Comparison of ENCODE assay signal across 8 cellular contexts in the genomic region with DNA sequence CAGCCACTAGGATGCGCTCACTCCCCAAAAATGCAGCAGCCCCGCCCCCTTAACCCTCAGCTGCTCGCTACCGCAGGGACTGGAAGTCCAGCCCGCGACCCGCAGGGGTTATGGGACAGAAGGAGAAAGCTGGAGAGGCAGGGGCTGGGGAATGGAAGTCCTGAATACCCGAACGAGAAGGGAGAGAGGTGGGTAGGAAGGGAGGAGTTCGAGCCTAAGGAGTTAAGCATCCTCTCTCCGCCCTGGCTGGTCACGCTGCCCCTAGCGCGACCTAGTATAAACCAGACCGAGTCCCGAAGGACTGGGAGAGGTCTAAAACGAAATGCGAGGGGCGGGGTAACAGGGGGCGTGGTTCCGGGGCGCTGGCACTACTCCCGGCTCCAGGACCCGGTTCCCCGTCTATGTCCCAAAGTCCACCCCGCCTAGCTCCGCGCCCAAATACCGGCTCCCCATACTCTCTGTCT. TPM values are rescaled to one million over a fixed set of nuclear protein-coding genes. Genes with fewer than 3 reads are reported as not detected.
DNase-seq lines count a peak whose midpoint lies in the region; ATAC-seq and TF ChIP-seq lines count a peak whose summit lies in the region.

No MANE protein-coding gene starts in this region.

- peak overlapping the region; percentile 65 for H2AFZ ChIP-seq in DND-41 (ENCODE audit: low read depth, low read length)

- peak overlapping the region; percentile 43 for H3K27ac Mint-ChIP-seq in activated CD4-positive, alpha-beta memory T cell treated with anti-CD3 and anti-CD28 coated beads for 36 hours

- H3K9me3 ChIP-seq in DND-41 (ENCODE audit: insufficient read depth, low read length, severe bottlenecking) (no peaks in the 10 kb centered on the region), ectodermal cell (ENCODE audit: control insufficient read depth, low read length) (no peaks in the 10 kb centered on the region)

- ATAC-seq in DND-41 (ENCODE audit: insufficient read depth, low read depth) (peak; percentile 79), HG02623 (IDR thresholded peaks at IDR 0.05; ENCODE audit: unreplicated experiment) (peak; percentile 44)

- CTCF ChIA-PET in activated CD4-positive, alpha-beta memory T cell treated with anti-CD3 and anti-CD28 coated beads for 36 hours (lab: Charles Lee) = interaction anchor here (0.6 to 4.2 kb wide), 17 partner anchors 10 to 134 kb away, joined by 3 to 40 read pairs (median 5); partner anchors contain the start of genes ABHD16A, HSPA1A, HSPA1B and HSPA1L

- no peaks in the 10 kb centered on the region for H3K27me3 Mint-ChIP-seq in activated CD4-positive, alpha-beta memory T cell treated with anti-CD3 and anti-CD28 coated beads for 36 hours

- no peaks in the 10 kb centered on the region for H3K27me3 ChIP-seq in DND-41 (ENCODE audit: insufficient read depth, low read length, poor library complexity)
- no peaks in the 10 kb centered on the region for H3K27me3 ChIP-seq in ectodermal cell (ENCODE audit: control insufficient read depth, insufficient read depth, low read length, poor library complexity, severe bottlenecking)

- intact Hi-C loops in activated CD4-positive, alpha-beta memory T cell treated with anti-CD3 and anti-CD28 coated beads for 36 hours (cut with micrococcal nuclease) = loop anchor here (1.0 kb wide), 1 partner anchor 40 kb away; no protein-coding TSS in a partner anchor
- intact Hi-C loops in lower leg skin (cut with DNase I; ENCODE audit: low total_unique reads) = no loop called here

- no peaks in the 10 kb centered on the region for H3K9me3 Mint-ChIP-seq in activated CD4-positive, alpha-beta memory T cell treated with anti-CD3 and anti-CD28 coated beads for 36 hours

- H3K9ac ChIP-seq in DND-41 (ENCODE audit: low read depth, low read length) = peak overlapping the region; percentile 69

- H3K36me3 Mint-ChIP-seq in activated CD4-positive, alpha-beta memory T cell treated with anti-CD3 and anti-CD28 coated beads for 36 hours = peaks cover 37% of the 10 kb centered on the region

- TF ChIP-seq POLR2A in lower leg skin (IDR thresholded peaks at IDR 0.05) = no peak

- peaks cover 69% of the 10 kb centered on the region for H3K4me1 Mint-ChIP-seq in activated CD4-positive, alpha-beta memory T cell treated with anti-CD3 and anti-CD28 coated beads for 36 hours (ENCODE audit: low read depth)

- H3K4me1 ChIP-seq in DND-41 (ENCODE audit: insufficient read depth, low read length) = peaks cover 30% of the 10 kb centered on the region
- H3K4me1 ChIP-seq in ectodermal cell (ENCODE audit: control insufficient read depth, insufficient read depth, low read length) = peaks cover 6% of the 10 kb centered on the region

- H4K20me1 ChIP-seq in DND-41 (ENCODE audit: insufficient read depth, low read length) = peaks cover 14% of the 10 kb centered on the region

- H3K79me2 ChIP-seq in DND-41 (ENCODE audit: insufficient read depth, low read length) = peaks cover 14% of the 10 kb centered on the region

- H3K4me2 ChIP-seq in DND-41 (ENCODE audit: insufficient read depth, low read length) = peak overlapping the region; percentile 92

- DNase-seq in DND-41 (peak; percentile 85), NCI-H345 treated with DMSO at 0.1 percent for 48 hours (lab: John Stamatoyannopoulos, UW; ENCODE audit: unreplicated experiment) (peak; percentile 68), lower leg skin (ENCODE audit: low spot score in 2 of 2) (peak; percentile 92 to 99), LoVo (ENCODE audit: low spot score) (no peak)
- peak; percentile 84 for DNase-seq in activated CD4-positive, alpha-beta memory T cell treated with anti-CD3 and anti-CD28 coated beads for 36 hours
- peak; percentile 80 for DNase-seq in stimulated activated CD4-positive, alpha-beta T cell treated with anti-CD3 and anti-CD28 coated beads, Interleukin-4, amount 100 ng/mL, for 24 hours

- H3K4me3 Mint-ChIP-seq in activated CD4-positive, alpha-beta memory T cell treated with anti-CD3 and anti-CD28 coated beads for 36 hours = peak overlapping the region; percentile 80

- peaks cover 54% of the 10 kb centered on the region for H3K36me3 ChIP-seq in DND-41 (ENCODE audit: insufficient read depth, low read length)
- peaks cover 49% of the 10 kb centered on the region for H3K36me3 ChIP-seq in ectodermal cell (ENCODE audit: control insufficient read depth, insufficient read depth, low read length)

- H3K4me3 ChIP-seq in DND-41 (ENCODE audit: low read depth in 1 of 2, low read length in 2 of 2) (peak overlapping the region; percentile 46 to 70; a peak in 3 of 4 replicates), ectodermal cell (ENCODE audit: insufficient read depth, low read depth, low read length) (peak overlapping the region; percentile 93), lower leg skin (ENCODE audit: low read depth, poor library complexity, severe bottlenecking) (peak overlapping the region; percentile 93)

- TF ChIP-seq CTCF in DND-41 (IDR thresholded peaks at IDR 0.05; ENCODE audit: borderline replicate concordance, extremely low read depth, low read length, poor library complexity, severe bottlenecking) (no peak), lower leg skin (IDR thresholded peaks at IDR 0.05) (peak in 1 of 3 donors; percentile 57)

- POLR2A ChIA-PET in activated CD4-positive, alpha-beta memory T cell treated with anti-CD3 and anti-CD28 coated beads for 36 hours (lab: Charles Lee) = interaction anchor here (0.7 to 2.5 kb wide), 4 partner anchors 9 to 105 kb away, joined by 3 to 11 read pairs (median 4); partner anchors contain the start of gene MSH5

- WGBS in ectodermal cell, 2 experiments = 0% methylated on average over 29 of the region's 29 CpGs
- WGBS in lower leg skin, 2 donors = 0% methylated on average over 22 to 29 of the region's 29 CpGs

- H3K27ac ChIP-seq in DND-41 (ENCODE audit: low read length) (peak overlapping the region; percentile 65), ectodermal cell (ENCODE audit: insufficient read depth, low read depth, low read length, poor library complexity, severe bottlenecking) (peak overlapping the region; percentile 86)

RNA-seq across cellular contexts. Expression of gene DDAH2, which starts 0.4 kb away (rescaled TPM):
- 1 to 10 TPM; 6.2 to 6.6 TPM for total RNA-seq in activated CD4-positive, alpha-beta memory T cell treated with anti-CD3 and anti-CD28 coated beads for 36 hours
- polyA plus RNA-seq in ectodermal cell (2013, experiment 1 of 4) = 203 TPM
- polyA plus RNA-seq in ectodermal cell (2013, experiment 2 of 4) = 191 TPM
- polyA plus RNA-seq in ectodermal cell (2013, experiment 3 of 4) = 156 TPM
- 173 TPM for polyA plus RNA-seq in ectodermal cell (2013, experiment 4 of 4)
- total RNA-seq in lower leg skin = 100 to 1,000 TPM in 3 of 4 donors, 10 to 100 TPM in 1; 65.7 to 124 (median 106) TPM

RNA-seq across cellular contexts. Expression of gene MPIG6B, which starts 6.4 kb away (rescaled TPM):
- total RNA-seq in activated CD4-positive, alpha-beta memory T cell treated with anti-CD3 and anti-CD28 coated beads for 36 hours = not detected
- polyA plus RNA-seq in ectodermal cell (2013, experiment 1 of 4) = not detected
- polyA plus RNA-seq in ectodermal cell (2013, experiment 2 of 4) = not detected
- polyA plus RNA-seq in ectodermal cell (2013, experiment 3 of 4) = not detected
- polyA plus RNA-seq in ectodermal cell (2013, experiment 4 of 4) = not detected
- 10 to 100 TPM in 1 of 4 donors, 1 to 10 TPM in 3; 6.0 to 10.5 (median 7.9) TPM for total RNA-seq in lower leg skin

RNA-seq across cellular contexts. Expression of gene CLIC1, which starts 6.8 kb away (rescaled TPM):
- total RNA-seq in activated CD4-positive, alpha-beta memory T cell treated with anti-CD3 and anti-CD28 coated beads for 36 hours = 100 to 1,000 TPM; 430 to 442 TPM
- polyA plus RNA-seq in ectodermal cell (2013, experiment 1 of 4) = 259 TPM
- polyA plus RNA-seq in ectodermal cell (2013, experiment 2 of 4) = 256 TPM
- polyA plus RNA-seq in ectodermal cell (2013, experiment 3 of 4) = 192 TPM
- polyA plus RNA-seq in ectodermal cell (2013, experiment 4 of 4) = 213 TPM
- 100 to 1,000 TPM; 293 to 430 (median 393) TPM for total RNA-seq in lower leg skin

RNA-seq across cellular contexts. Expression of gene LY6G6C, which starts 8.0 kb away (rescaled TPM):
- total RNA-seq in activated CD4-positive, alpha-beta memory T cell treated with anti-CD3 and anti-CD28 coated beads for 36 hours = not detected
- polyA plus RNA-seq in ectodermal cell (2013, experiment 1 of 4) = 1.00 TPM
- 0.78 TPM for polyA plus RNA-seq in ectodermal cell (2013, experiment 2 of 4)
- polyA plus RNA-seq in ectodermal cell (2013, experiment 3 of 4) = 0.64 TPM
- polyA plus RNA-seq in ectodermal cell (2013, experiment 4 of 4) = 0.77 TPM
- total RNA-seq in lower leg skin = 100 to 1,000 TPM; 189 to 513 (median 237) TPM

RNA-seq across cellular contexts. Expression of gene MSH5, which starts 10.3 kb away (rescaled TPM):
- 10 to 100 TPM; 80.9 to 83.8 TPM for total RNA-seq in activated CD4-positive, alpha-beta memory T cell treated with anti-CD3 and anti-CD28 coated beads for 36 hours
- polyA plus RNA-seq in ectodermal cell (2013, experiment 1 of 4) = 51.6 TPM
- 46.9 TPM for polyA plus RNA-seq in ectodermal cell (2013, experiment 2 of 4)
- polyA plus RNA-seq in ectodermal cell (2013, experiment 3 of 4) = 34.1 TPM
- polyA plus RNA-seq in ectodermal cell (2013, experiment 4 of 4) = 44.3 TPM
- total RNA-seq in lower leg skin = 10 to 100 TPM in 3 of 4 donors, 1 to 10 TPM in 1; 7.8 to 13.8 (median 11.4) TPM

Comparison
In these comparisons a context has a peak if more than half of its experiments do, and no peak if none do; other contexts are left out.
1. RNA of gene DDAH2, which starts 0.4 kb away (total RNA-seq): 65.7 to 124 TPM in lower leg skin; 6.2 to 6.6 TPM in activated CD4-positive, alpha-beta memory T cell treated with anti-CD3 and anti-CD28 coated beads for 36 hours; every median in the first group is over 4 times any median in the second.
2. RNA of gene MPIG6B, which starts 6.4 kb away (total RNA-seq): 6.0 to 10.5 TPM in lower leg skin; not detected in activated CD4-positive, alpha-beta memory T cell treated with anti-CD3 and anti-CD28 coated beads for 36 hours; every median in the first group is over 4 times any median in the second.
3. Peak in every context shown above with its lines, with median percentiles within 50 percentile points of each other: H3K4me3 ChIP-seq.